In the genomic region with DNA sequence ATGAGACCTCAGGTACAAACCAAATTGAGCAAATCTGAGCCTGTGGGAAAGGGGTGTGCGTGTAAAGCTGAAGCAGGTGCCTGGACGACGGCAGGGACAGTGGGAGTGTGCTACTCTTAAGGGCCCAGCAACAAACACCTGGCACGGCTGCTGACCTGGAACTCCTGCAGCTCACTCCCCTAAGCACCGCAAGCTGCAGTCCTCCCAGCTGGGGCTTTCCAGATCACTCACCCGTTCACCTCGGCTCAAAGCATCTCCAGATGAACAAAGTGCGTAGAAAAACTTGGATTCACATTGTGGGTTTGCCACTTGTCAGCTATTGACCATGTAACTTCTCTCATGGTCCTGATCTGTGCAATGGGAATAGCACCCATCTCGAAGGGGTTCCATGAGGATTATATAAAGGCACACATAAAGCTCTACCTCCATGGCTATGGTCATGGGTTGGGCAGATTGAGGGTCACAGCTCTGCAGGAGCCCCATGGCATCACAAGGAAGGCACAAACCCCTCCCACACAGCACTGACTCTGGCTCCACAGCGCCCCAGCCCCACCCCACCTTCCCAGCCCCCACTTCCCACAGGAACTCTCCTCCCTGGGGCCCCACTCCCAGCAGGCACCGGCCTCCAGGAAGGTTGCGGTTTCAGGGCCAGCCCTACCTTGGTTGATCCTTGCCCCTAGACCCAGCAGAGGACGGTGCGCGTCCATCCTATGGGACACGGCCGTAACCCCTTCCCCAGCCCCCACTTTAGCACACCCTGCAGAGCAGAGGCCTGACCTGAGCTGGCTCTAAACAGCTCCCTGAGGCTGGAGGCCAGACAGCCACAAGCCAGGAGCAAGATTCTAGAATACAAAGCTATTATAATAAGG, we compare ENCODE assay signal across 1 cellular context.
A peak's percentile ranks its signal among the peaks of the same experiment; 100 is the strongest.
TF ChIP-seq lines count a peak whose summit lies in the region.

No MANE protein-coding gene starts in this region.

TF ChIP-seq in HepG2, 621 proteins besides CTCF, POLR2A, EP300 and RAD21 (continued from another document and continues in another):
- TF ChIP-seq, protein P1, sequence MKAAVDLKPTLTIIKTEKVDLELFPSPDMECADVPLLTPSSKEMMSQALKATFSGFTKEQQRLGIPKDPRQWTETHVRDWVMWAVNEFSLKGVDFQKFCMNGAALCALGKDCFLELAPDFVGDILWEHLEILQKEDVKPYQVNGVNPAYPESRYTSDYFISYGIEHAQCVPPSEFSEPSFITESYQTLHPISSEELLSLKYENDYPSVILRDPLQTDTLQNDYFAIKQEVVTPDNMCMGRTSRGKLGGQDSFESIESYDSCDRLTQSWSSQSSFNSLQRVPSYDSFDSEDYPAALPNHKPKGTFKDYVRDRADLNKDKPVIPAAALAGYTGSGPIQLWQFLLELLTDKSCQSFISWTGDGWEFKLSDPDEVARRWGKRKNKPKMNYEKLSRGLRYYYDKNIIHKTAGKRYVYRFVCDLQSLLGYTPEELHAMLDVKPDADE (CRISPR knock-in tag; IDR thresholded peaks at IDR 0.05): no peak
- TF ChIP-seq NFIB (CRISPR knock-in tag; IDR thresholded peaks at IDR 0.05; ENCODE audit: borderline replicate concordance) (no peak), NFYC (CRISPR knock-in tag; IDR thresholded peaks at IDR 0.05) (no peak), SALL1 (CRISPR knock-in tag; IDR thresholded peaks at IDR 0.05) (no peak), FOXM1 (CRISPR knock-in tag; IDR thresholded peaks at IDR 0.05) (no peak), JUNB (CRISPR knock-in tag; IDR thresholded peaks at IDR 0.05; ENCODE audit: borderline replicate concordance) (no peak; the same call in 1 of the 2 replicates), CBFB (CRISPR knock-in tag; IDR thresholded peaks at IDR 0.05) (peak; percentile 80), TEAD3 (CRISPR knock-in tag; optimal IDR thresholded peaks at IDR 0.05; ENCODE audit: borderline replicate concordance) (no peak), ZNF180 (CRISPR knock-in tag; IDR thresholded peaks at IDR 0.05; ENCODE audit: borderline replicate concordance, low read depth) (no peak), CC2D1A (CRISPR knock-in tag; IDR thresholded peaks at IDR 0.05) (no peak), XRCC5 (optimal IDR thresholded peaks at IDR 0.05; ENCODE audit: low read length) (no peak), NFIC (IDR thresholded peaks at IDR 0.05; ENCODE audit: low read length) (no peak), PLRG1 (conservative IDR thresholded peaks at IDR 0.05) (no peak), ZNF747 (CRISPR knock-in tag; IDR thresholded peaks at IDR 0.05; ENCODE audit: borderline replicate concordance) (no peak), DPF2 (CRISPR knock-in tag; IDR thresholded peaks at IDR 0.05; ENCODE audit: borderline replicate concordance, low read depth) (no peak), ZNF367 (CRISPR knock-in tag; IDR thresholded peaks at IDR 0.05; ENCODE audit: borderline replicate concordance) (no peak), GTF3A (CRISPR knock-in tag; conservative IDR thresholded peaks at IDR 0.05) (0 out of 2 replicates have a peak, but pooled peaks have one; percentile 10), ZNF260 (CRISPR knock-in tag; IDR thresholded peaks at IDR 0.05; ENCODE audit: borderline replicate concordance, low read depth) (no peak), ZNF282 (IDR thresholded peaks at IDR 0.05; ENCODE audit: partially characterized antibody) (no peak), RBM22 (optimal IDR thresholded peaks at IDR 0.05; ENCODE audit: low read length) (no peak), KLF15 (CRISPR knock-in tag; IDR thresholded peaks at IDR 0.05; ENCODE audit: borderline replicate concordance) (no peak), HOXA3 (CRISPR knock-in tag; IDR thresholded peaks at IDR 0.05) (no peak), RXRB (CRISPR knock-in tag; IDR thresholded peaks at IDR 0.05; ENCODE audit: borderline replicate concordance) (peak; percentile 32; the same call in 1 of the 2 replicates), FIP1L1 (IDR thresholded peaks at IDR 0.05; ENCODE audit: borderline replicate concordance, insufficient read depth, low read depth, low read length) (no peak), ZNF615 (CRISPR knock-in tag; IDR thresholded peaks at IDR 0.05; ENCODE audit: borderline replicate concordance) (no peak), GLI4 (CRISPR knock-in tag; IDR thresholded peaks at IDR 0.05; ENCODE audit: borderline replicate concordance) (no peak), ZNF746 (CRISPR knock-in tag; IDR thresholded peaks at IDR 0.05) (no peak), SIX4 (CRISPR knock-in tag; IDR thresholded peaks at IDR 0.05) (no peak), FOXC1 (CRISPR knock-in tag; IDR thresholded peaks at IDR 0.05; ENCODE audit: borderline replicate concordance) (peak; percentile 65; the same call in 1 of the 2 replicates), ZNF562 (CRISPR knock-in tag; IDR thresholded peaks at IDR 0.05; ENCODE audit: borderline replicate concordance) (no peak), MED13 (CRISPR knock-in tag; IDR thresholded peaks at IDR 0.05) (no peak; the same call in 1 of the 2 replicates), GATAD2A (CRISPR knock-in tag; IDR thresholded peaks at IDR 0.05) (0 out of 2 replicates have a peak, but pooled peaks have one; percentile 22), WIZ (CRISPR knock-in tag; IDR thresholded peaks at IDR 0.05) (no peak), ZNF782 (CRISPR knock-in tag; IDR thresholded peaks at IDR 0.05; ENCODE audit: borderline replicate concordance) (no peak), BRD4 (CRISPR knock-in tag; IDR thresholded peaks at IDR 0.05) (no peak), ATF7-NPFF (CRISPR knock-in tag; IDR thresholded peaks at IDR 0.05; ENCODE audit: low read depth) (peak; percentile 63; the same call in 1 of the 2 replicates)
- TF ChIP-seq, protein P2, sequence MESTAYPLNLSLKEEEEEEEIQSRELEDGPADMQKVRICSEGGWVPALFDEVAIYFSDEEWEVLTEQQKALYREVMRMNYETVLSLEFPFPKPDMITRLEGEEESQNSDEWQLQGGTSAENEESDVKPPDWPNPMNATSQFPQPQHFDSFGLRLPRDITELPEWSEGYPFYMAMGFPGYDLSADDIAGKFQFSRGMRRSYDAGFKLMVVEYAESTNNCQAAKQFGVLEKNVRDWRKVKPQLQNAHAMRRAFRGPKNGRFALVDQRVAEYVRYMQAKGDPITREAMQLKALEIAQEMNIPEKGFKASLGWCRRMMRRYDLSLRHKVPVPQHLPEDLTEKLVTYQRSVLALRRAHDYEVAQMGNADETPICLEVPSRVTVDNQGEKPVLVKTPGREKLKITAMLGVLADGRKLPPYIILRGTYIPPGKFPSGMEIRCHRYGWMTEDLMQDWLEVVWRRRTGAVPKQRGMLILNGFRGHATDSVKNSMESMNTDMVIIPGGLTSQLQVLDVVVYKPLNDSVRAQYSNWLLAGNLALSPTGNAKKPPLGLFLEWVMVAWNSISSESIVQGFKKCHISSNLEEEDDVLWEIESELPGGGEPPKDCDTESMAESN (CRISPR knock-in tag; conservative IDR thresholded peaks at IDR 0.05): no peak
- TF ChIP-seq, protein P3, sequence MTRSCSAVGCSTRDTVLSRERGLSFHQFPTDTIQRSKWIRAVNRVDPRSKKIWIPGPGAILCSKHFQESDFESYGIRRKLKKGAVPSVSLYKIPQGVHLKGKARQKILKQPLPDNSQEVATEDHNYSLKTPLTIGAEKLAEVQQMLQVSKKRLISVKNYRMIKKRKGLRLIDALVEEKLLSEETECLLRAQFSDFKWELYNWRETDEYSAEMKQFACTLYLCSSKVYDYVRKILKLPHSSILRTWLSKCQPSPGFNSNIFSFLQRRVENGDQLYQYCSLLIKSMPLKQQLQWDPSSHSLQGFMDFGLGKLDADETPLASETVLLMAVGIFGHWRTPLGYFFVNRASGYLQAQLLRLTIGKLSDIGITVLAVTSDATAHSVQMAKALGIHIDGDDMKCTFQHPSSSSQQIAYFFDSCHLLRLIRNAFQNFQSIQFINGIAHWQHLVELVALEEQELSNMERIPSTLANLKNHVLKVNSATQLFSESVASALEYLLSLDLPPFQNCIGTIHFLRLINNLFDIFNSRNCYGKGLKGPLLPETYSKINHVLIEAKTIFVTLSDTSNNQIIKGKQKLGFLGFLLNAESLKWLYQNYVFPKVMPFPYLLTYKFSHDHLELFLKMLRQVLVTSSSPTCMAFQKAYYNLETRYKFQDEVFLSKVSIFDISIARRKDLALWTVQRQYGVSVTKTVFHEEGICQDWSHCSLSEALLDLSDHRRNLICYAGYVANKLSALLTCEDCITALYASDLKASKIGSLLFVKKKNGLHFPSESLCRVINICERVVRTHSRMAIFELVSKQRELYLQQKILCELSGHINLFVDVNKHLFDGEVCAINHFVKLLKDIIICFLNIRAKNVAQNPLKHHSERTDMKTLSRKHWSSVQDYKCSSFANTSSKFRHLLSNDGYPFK (CRISPR knock-in tag; IDR thresholded peaks at IDR 0.05; ENCODE audit: borderline replicate concordance): no peak
- TF ChIP-seq, protein P4, sequence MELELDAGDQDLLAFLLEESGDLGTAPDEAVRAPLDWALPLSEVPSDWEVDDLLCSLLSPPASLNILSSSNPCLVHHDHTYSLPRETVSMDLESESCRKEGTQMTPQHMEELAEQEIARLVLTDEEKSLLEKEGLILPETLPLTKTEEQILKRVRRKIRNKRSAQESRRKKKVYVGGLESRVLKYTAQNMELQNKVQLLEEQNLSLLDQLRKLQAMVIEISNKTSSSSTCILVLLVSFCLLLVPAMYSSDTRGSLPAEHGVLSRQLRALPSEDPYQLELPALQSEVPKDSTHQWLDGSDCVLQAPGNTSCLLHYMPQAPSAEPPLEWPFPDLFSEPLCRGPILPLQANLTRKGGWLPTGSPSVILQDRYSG (CRISPR knock-in tag; IDR thresholded peaks at IDR 0.05): no peak
- TF ChIP-seq, protein P5, sequence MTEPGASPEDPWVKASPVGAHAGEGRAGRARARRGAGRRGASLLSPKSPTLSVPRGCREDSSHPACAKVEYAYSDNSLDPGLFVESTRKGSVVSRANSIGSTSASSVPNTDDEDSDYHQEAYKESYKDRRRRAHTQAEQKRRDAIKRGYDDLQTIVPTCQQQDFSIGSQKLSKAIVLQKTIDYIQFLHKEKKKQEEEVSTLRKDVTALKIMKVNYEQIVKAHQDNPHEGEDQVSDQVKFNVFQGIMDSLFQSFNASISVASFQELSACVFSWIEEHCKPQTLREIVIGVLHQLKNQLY (CRISPR knock-in tag; IDR thresholded peaks at IDR 0.05): no peak
- TF ChIP-seq, protein P6, sequence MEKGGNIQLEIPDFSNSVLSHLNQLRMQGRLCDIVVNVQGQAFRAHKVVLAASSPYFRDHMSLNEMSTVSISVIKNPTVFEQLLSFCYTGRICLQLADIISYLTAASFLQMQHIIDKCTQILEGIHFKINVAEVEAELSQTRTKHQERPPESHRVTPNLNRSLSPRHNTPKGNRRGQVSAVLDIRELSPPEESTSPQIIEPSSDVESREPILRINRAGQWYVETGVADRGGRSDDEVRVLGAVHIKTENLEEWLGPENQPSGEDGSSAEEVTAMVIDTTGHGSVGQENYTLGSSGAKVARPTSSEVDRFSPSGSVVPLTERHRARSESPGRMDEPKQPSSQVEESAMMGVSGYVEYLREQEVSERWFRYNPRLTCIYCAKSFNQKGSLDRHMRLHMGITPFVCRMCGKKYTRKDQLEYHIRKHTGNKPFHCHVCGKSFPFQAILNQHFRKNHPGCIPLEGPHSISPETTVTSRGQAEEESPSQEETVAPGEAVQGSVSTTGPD (CRISPR knock-in tag; IDR thresholded peaks at IDR 0.05): no peak
- TF ChIP-seq, protein P7, sequence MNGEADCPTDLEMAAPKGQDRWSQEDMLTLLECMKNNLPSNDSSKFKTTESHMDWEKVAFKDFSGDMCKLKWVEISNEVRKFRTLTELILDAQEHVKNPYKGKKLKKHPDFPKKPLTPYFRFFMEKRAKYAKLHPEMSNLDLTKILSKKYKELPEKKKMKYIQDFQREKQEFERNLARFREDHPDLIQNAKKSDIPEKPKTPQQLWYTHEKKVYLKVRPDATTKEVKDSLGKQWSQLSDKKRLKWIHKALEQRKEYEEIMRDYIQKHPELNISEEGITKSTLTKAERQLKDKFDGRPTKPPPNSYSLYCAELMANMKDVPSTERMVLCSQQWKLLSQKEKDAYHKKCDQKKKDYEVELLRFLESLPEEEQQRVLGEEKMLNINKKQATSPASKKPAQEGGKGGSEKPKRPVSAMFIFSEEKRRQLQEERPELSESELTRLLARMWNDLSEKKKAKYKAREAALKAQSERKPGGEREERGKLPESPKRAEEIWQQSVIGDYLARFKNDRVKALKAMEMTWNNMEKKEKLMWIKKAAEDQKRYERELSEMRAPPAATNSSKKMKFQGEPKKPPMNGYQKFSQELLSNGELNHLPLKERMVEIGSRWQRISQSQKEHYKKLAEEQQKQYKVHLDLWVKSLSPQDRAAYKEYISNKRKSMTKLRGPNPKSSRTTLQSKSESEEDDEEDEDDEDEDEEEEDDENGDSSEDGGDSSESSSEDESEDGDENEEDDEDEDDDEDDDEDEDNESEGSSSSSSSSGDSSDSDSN (CRISPR knock-in tag; IDR thresholded peaks at IDR 0.05): peak; percentile 52
- TF ChIP-seq, protein P8, sequence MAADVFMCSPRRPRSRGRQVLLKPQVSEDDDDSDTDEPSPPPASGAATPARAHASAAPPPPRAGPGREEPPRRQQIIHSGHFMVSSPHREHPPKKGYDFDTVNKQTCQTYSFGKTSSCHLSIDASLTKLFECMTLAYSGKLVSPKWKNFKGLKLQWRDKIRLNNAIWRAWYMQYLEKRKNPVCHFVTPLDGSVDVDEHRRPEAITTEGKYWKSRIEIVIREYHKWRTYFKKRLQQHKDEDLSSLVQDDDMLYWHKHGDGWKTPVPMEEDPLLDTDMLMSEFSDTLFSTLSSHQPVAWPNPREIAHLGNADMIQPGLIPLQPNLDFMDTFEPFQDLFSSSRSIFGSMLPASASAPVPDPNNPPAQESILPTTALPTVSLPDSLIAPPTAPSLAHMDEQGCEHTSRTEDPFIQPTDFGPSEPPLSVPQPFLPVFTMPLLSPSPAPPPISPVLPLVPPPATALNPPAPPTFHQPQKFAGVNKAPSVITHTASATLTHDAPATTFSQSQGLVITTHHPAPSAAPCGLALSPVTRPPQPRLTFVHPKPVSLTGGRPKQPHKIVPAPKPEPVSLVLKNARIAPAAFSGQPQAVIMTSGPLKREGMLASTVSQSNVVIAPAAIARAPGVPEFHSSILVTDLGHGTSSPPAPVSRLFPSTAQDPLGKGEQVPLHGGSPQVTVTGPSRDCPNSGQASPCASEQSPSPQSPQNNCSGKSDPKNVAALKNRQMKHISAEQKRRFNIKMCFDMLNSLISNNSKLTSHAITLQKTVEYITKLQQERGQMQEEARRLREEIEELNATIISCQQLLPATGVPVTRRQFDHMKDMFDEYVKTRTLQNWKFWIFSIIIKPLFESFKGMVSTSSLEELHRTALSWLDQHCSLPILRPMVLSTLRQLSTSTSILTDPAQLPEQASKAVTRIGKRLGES (CRISPR knock-in tag; IDR thresholded peaks at IDR 0.05; ENCODE audit: borderline replicate concordance): no peak
